In genomic region chr3:107323723-107324122, GRCh38 we compare ENCODE assay signal across 38 cellular contexts. TPM values are rescaled to one million over a fixed set of nuclear protein-coding genes. Genes with fewer than 3 reads are reported as not detected.
DNase-seq lines count a peak whose midpoint lies in the region; ATAC-seq and TF ChIP-seq lines count a peak whose summit lies in the region.
"Had no signal": no experiment of that assay in that cellular context is flagged by ENCODE, and none has a peak within 500 bp of the region (broad histone marks: within the 10 kb centered on the region; RNA-seq: fewer than 3 reads in every experiment).

No MANE protein-coding gene starts in this region.

- WGBS in hepatocyte (ENCODE audit: low lambda C conversion rate, missing lambda C conversion rate), result 91% methylated on average over 2 of the region's 2 CpGs

- TF ChIP-seq CTCF in hepatocyte (IDR thresholded peaks at IDR 0.05; ENCODE audit: poor library complexity), result no peak

- H3K36me3 Mint-ChIP-seq in memory B cell, result no peaks in the 10 kb centered on the region
- H3K36me3 Mint-ChIP-seq in naive thymus-derived CD8-positive, alpha-beta T cell, result no peaks in the 10 kb centered on the region
- H3K36me3 Mint-ChIP-seq: activated naive CD8-positive, alpha-beta T cell treated with anti-CD3 and anti-CD28 coated beads for 36 hours; natural killer cell treated with Interleukin-12 subunit alpha and Interleukin-12 subunit beta and Interleukin-15 and Interleukin-18, amount 100 ng/mL, for 72 hours; WTC11 had no signal

- H3K4me1 ChIP-seq in hepatocyte (ENCODE audit: insufficient read depth), result no peaks in the 10 kb centered on the region
- H3K4me1 ChIP-seq: BLaER1 treated with 17β-estradiol and CSF1 and Interleukin-3, amounts not matched to agents 10 nM and 100 nM; sigmoid colon; SJCRH30 had no signal

- H3K27ac ChIP-seq in hepatocyte, result no peak overlapping the region
- H3K27ac ChIP-seq: BLaER1 treated with 17β-estradiol and CSF1 and Interleukin-3, amounts not matched to agents 10 nM and 100 nM; sigmoid colon; SJCRH30; thoracic aorta had no signal

- H3K79me2 ChIP-seq in hepatocyte, result no peaks in the 10 kb centered on the region

- H3K27me3 Mint-ChIP-seq in memory B cell, result no peaks in the 10 kb centered on the region
- H3K27me3 Mint-ChIP-seq in naive thymus-derived CD8-positive, alpha-beta T cell, result peaks cover 0 to 9% (median 3%) of the 10 kb centered on the region in 5 donors
- H3K27me3 Mint-ChIP-seq: activated CD4-positive, alpha-beta T cell treated with anti-CD3 and anti-CD28 coated beads, Interleukin-2, amount 10 ng/mL, durations not matched to agents 7 days and 5 days; activated naive CD8-positive, alpha-beta T cell treated with anti-CD3 and anti-CD28 coated beads for 36 hours; stimulated activated naive CD8-positive, alpha-beta T cell treated with anti-CD3 and anti-CD28 coated beads, Interleukin-15, amount 100 ng/mL, for 72 hours had no signal

- H2AFZ ChIP-seq in hepatocyte, result no peak overlapping the region
- H2AFZ ChIP-seq: GM23338 had no signal

- POLR2A ChIA-PET in naive thymus-derived CD8-positive, alpha-beta T cell (lab: Charles Lee), result no interaction called here

- no peaks in the 10 kb centered on the region for H3K27me3 ChIP-seq in hepatocyte
- H3K27me3 ChIP-seq: BLaER1 treated with 17β-estradiol and CSF1 and Interleukin-3, amounts not matched to agents 10 nM and 100 nM; sigmoid colon; SJCRH30 had no signal

- H3K4me1 Mint-ChIP-seq in memory B cell, result peaks cover 5% of the 10 kb centered on the region
- no peaks in the 10 kb centered on the region for H3K4me1 Mint-ChIP-seq in naive thymus-derived CD8-positive, alpha-beta T cell
- H3K4me1 Mint-ChIP-seq: activated CD4-positive, alpha-beta T cell treated with anti-CD3 and anti-CD28 coated beads, Interleukin-2, amount 10 ng/mL, durations not matched to agents 7 days and 5 days; activated naive CD8-positive, alpha-beta T cell treated with anti-CD3 and anti-CD28 coated beads for 36 hours; GM23338; immature natural killer cell; stimulated activated naive CD8-positive, alpha-beta T cell treated with anti-CD3 and anti-CD28 coated beads, Interleukin-15, amount 100 ng/mL, for 72 hours had no signal

- H3K36me3 ChIP-seq in hepatocyte (replicated peaks; ENCODE audit: insufficient read depth, low read depth), result no peaks in the 10 kb centered on the region
- H3K36me3 ChIP-seq: BLaER1 treated with 17β-estradiol and CSF1 and Interleukin-3, amounts not matched to agents 10 nM and 100 nM; sigmoid colon; SJCRH30; thoracic aorta had no signal

- no peaks in the 10 kb centered on the region for H4K20me1 ChIP-seq in hepatocyte (ENCODE audit: insufficient read depth, poor library complexity, severe bottlenecking)
- H4K20me1 ChIP-seq: BLaER1 treated with 17β-estradiol and CSF1 and Interleukin-3, amounts not matched to agents 10 nM and 100 nM had no signal

- H3K27ac Mint-ChIP-seq in memory B cell, result no peak overlapping the region
- no peak overlapping the region for H3K27ac Mint-ChIP-seq in naive thymus-derived CD8-positive, alpha-beta T cell
- H3K27ac Mint-ChIP-seq: activated CD4-positive, alpha-beta T cell treated with anti-CD3 and anti-CD28 coated beads, Interleukin-2, amount 10 ng/mL, durations not matched to agents 7 days and 5 days; activated naive CD8-positive, alpha-beta T cell treated with anti-CD3 and anti-CD28 coated beads for 36 hours; GM23338; immature natural killer cell; natural killer cell treated with Interleukin-12 subunit alpha and Interleukin-12 subunit beta and Interleukin-15 and Interleukin-18, amount 100 ng/mL, for 72 hours; stimulated activated naive CD8-positive, alpha-beta T cell treated with anti-CD3 and anti-CD28 coated beads, Interleukin-15, amount 100 ng/mL, for 72 hours; WTC11 had no signal

- H3K4me2 ChIP-seq in hepatocyte, result no peak overlapping the region
- H3K4me2 ChIP-seq: BLaER1 treated with 17β-estradiol and CSF1 and Interleukin-3, amounts not matched to agents 10 nM and 100 nM; GM23338 had no signal

- H3K9me2 ChIP-seq in hepatocyte (replicated peaks; ENCODE audit: insufficient read depth), result no peaks in the 10 kb centered on the region

- no peaks in the 10 kb centered on the region for H3K9me3 Mint-ChIP-seq in memory B cell
- H3K9me3 Mint-ChIP-seq in naive thymus-derived CD8-positive, alpha-beta T cell, result no peaks in the 10 kb centered on the region
- H3K9me3 Mint-ChIP-seq: activated CD4-positive, alpha-beta T cell treated with anti-CD3 and anti-CD28 coated beads, Interleukin-2, amount 10 ng/mL, durations not matched to agents 7 days and 5 days; activated naive CD8-positive, alpha-beta T cell treated with anti-CD3 and anti-CD28 coated beads for 36 hours; GM23338; immature natural killer cell; natural killer cell treated with Interleukin-12 subunit alpha and Interleukin-12 subunit beta and Interleukin-15 and Interleukin-18, amount 100 ng/mL, for 72 hours; stimulated activated naive CD8-positive, alpha-beta T cell treated with anti-CD3 and anti-CD28 coated beads, Interleukin-15, amount 100 ng/mL, for 72 hours; WTC11 had no signal

- H3K4me3 ChIP-seq in hepatocyte, result no peak overlapping the region
- H3K4me3 ChIP-seq: BLaER1 treated with 17β-estradiol and CSF1 and Interleukin-3, amounts not matched to agents 10 nM and 100 nM; GM23338; lung; sigmoid colon; SJCRH30; thoracic aorta had no signal

- no peak overlapping the region for H3K4me3 Mint-ChIP-seq in memory B cell
- H3K4me3 Mint-ChIP-seq in naive thymus-derived CD8-positive, alpha-beta T cell, result no peak overlapping the region
- H3K4me3 Mint-ChIP-seq: activated CD4-positive, alpha-beta T cell treated with anti-CD3 and anti-CD28 coated beads, Interleukin-2, amount 10 ng/mL, durations not matched to agents 7 days and 5 days; activated naive CD8-positive, alpha-beta T cell treated with anti-CD3 and anti-CD28 coated beads for 36 hours; GM23338; immature natural killer cell; natural killer cell treated with Interleukin-12 subunit alpha and Interleukin-12 subunit beta and Interleukin-15 and Interleukin-18, amount 100 ng/mL, for 72 hours; stimulated activated naive CD8-positive, alpha-beta T cell treated with anti-CD3 and anti-CD28 coated beads, Interleukin-15, amount 100 ng/mL, for 72 hours; WTC11 had no signal

- DNase-seq in memory B cell (ENCODE audit: low spot score in 2 of 2) (no peak), NOMO-1 (lab: John Stamatoyannopoulos, UW; ENCODE audit: unreplicated experiment in 2 of 2) (no peak), hepatocyte (ENCODE audit: low spot score) (no peak), DMS79 treated with DMSO at 0.1 percent for 48 hours (lab: John Stamatoyannopoulos, UW) (no peak)
- DNase-seq in naive thymus-derived CD8-positive, alpha-beta T cell, result no peak
- DNase-seq: activated CD4-positive, alpha-beta T cell treated with anti-CD3 and anti-CD28 coated beads, Interleukin-2, amount 10 ng/mL, durations not matched to agents 7 days and 5 days; activated naive CD8-positive, alpha-beta T cell treated with anti-CD3 and anti-CD28 coated beads for 36 hours; aorta; GDM1; immature natural killer cell; IMR-90; left cardiac atrium; MV-4-11; NCI-H1436 treated with DMSO at 0.1 percent for 48 hours; NCI-H2081 treated with DMSO at 0.1 percent for 48 hours; NCI-H446; NCI-H774; occipital lobe; RPMI8226; sigmoid colon; SJCRH30; stimulated activated CD4-positive, alpha-beta T cell treated with anti-CD3 and anti-CD28 coated beads, Interleukin-12 subunit alpha, Interleukin-12 subunit beta, amount 100 ng/mL, for 4 hours; stimulated activated CD4-positive, alpha-beta T cell treated with anti-CD3 and anti-CD28 coated beads, Interleukin-2, amount 100 ng/mL, for 48 hours; stimulated activated naive CD8-positive, alpha-beta T cell treated with anti-CD3 and anti-CD28 coated beads, Interleukin-15, amount 100 ng/mL, for 72 hours had no signal

- ATAC-seq in GM18870 (IDR thresholded peaks at IDR 0.05; ENCODE audit: unreplicated experiment) (peak; percentile 45), GM21528 (IDR thresholded peaks at IDR 0.05; ENCODE audit: low FRiP score, unreplicated experiment) (peak; percentile 72), HG03442 (IDR thresholded peaks at IDR 0.05; ENCODE audit: unreplicated experiment) (peak; percentile 85), memory B cell (ENCODE audit: low read depth) (peak; percentile 59)
- ATAC-seq in naive thymus-derived CD8-positive, alpha-beta T cell, result no peak
- ATAC-seq: GM23338; left cardiac atrium; natural killer cell treated with Interleukin-12 subunit alpha and Interleukin-12 subunit beta and Interleukin-15 and Interleukin-18, amount 100 ng/mL, for 72 hours; stimulated activated naive CD8-positive, alpha-beta T cell treated with anti-CD3 and anti-CD28 coated beads, Interleukin-15, amount 100 ng/mL, for 72 hours; WTC11 had no signal

- no peaks in the 10 kb centered on the region for H3K9me3 ChIP-seq in hepatocyte (ENCODE audit: low read depth)
- H3K9me3 ChIP-seq: BLaER1 treated with 17β-estradiol and CSF1 and Interleukin-3, amounts not matched to agents 10 nM and 100 nM; sigmoid colon; SJCRH30; thoracic aorta had no signal

RNA-seq across cellular contexts. Expression of gene CCDC54, which starts 53.5 kb away (rescaled TPM):
- total RNA-seq in naive thymus-derived CD8-positive, alpha-beta T cell, result not detected
- not detected for polyA plus RNA-seq in naive thymus-derived CD8-positive, alpha-beta T cell
- not detected in 2 replicates for total RNA-seq in hepatocyte
- 0.52 and 0.89 TPM in 2 replicates for polyA plus RNA-seq in hepatocyte
- total RNA-seq: activated CD4-positive, alpha-beta T cell treated with anti-CD3 and anti-CD28 coated beads, Interleukin-2, amount 10 ng/mL, durations not matched to agents 7 days and 5 days; activated CD8-positive, alpha-beta memory T cell treated with anti-CD3 and anti-CD28 coated beads for 36 hours; activated naive CD8-positive, alpha-beta T cell treated with anti-CD3 and anti-CD28 coated beads for 36 hours; aorta; fibroblast of lung; GM23338; IMR-90; left cardiac atrium; lung; mononuclear cell; natural killer cell treated with Interleukin-12 subunit alpha and Interleukin-12 subunit beta and Interleukin-15 and Interleukin-18, amount 100 ng/mL, for 72 hours; pulmonary artery endothelial cell; sigmoid colon; SJCRH30; thoracic aorta; urinary bladder; WTC11 had no signal
- polyA plus RNA-seq: aorta, fibroblast of lung, GM23338, IMR-90, lung, sigmoid colon, urinary bladder had no signal

Comparison
In these comparisons a context has a peak if more than half of its experiments do, and no peak if none do; other contexts are left out.
1. ATAC-seq: peak in GM18870 (single experiment), GM21528 (single experiment), HG03442 (single experiment) and memory B cell (single experiment); none in naive thymus-derived CD8-positive, alpha-beta T cell (0 of 2).